Comparison of ENCODE assay signal across 21 cellular contexts in the genomic region with DNA sequence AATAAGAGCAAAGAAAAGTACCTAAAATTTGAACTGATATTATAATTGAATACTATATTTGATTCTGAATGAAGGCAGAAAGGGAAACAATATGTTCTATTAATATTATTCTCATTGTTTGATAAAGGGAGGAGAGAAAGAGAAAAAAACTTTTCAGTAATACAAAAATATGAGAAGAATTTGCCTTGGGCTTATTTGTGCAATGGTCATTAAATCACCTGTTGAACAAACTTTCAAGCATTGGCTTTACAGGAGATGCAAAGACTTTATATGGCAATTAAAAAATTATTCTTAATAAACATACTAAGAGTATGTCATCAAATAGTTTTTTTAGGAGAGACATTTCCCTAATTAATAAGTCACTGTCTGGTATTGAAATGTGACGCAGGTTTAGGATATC.
A peak's percentile ranks its signal among the peaks of the same experiment; 100 is the strongest.
DNase-seq lines count a peak whose midpoint lies in the region; ATAC-seq lines count a peak whose summit lies in the region.
"Had no signal": no experiment of that assay in that cellular context is flagged by ENCODE, and none has a peak within 500 bp of the region (broad histone marks: within the 10 kb centered on the region; RNA-seq: fewer than 3 reads in every experiment).

No MANE protein-coding gene starts in this region.

- ATAC-seq in activated T-cell treated with anti-CD3 and anti-CD28 coated beads, Interleukin-2, amount 50 U/mL, for 72 hours (replicated peaks in 1 of 2), result no peak
- ATAC-seq in memory B cell (ENCODE audit: low read depth) (no peak), HG02973 (IDR thresholded peaks at IDR 0.05; ENCODE audit: unreplicated experiment) (no peak)
- ATAC-seq in stimulated activated memory B cell treated with anti-CD40 and anti-IgM and Interleukin-4, amounts not matched to agents 10 μg/mL and 1 μg/mL and 100 μg/mL, for 72 hours, result no peak
- ATAC-seq: A549, GM12878 had no signal

- peaks cover 8% of the 10 kb centered on the region for H3K4me1 Mint-ChIP-seq in activated T-cell treated with anti-CD3 and anti-CD28 coated beads, Interleukin-2, amount 50 U/mL, for 72 hours (ENCODE audit: low read depth)
- peaks cover 11% of the 10 kb centered on the region for H3K4me1 Mint-ChIP-seq in activated T-cell treated with anti-CD3 and anti-CD28 coated beads, Interleukin-2, amount 50 U/mL, for 24 hours (ENCODE audit: low read depth)
- peaks cover 5% of the 10 kb centered on the region for H3K4me1 Mint-ChIP-seq in memory B cell
- peaks cover 22% of the 10 kb centered on the region for H3K4me1 Mint-ChIP-seq in stimulated activated memory B cell treated with anti-CD40 and anti-IgM and Interleukin-4, amounts not matched to agents 10 μg/mL and 1 μg/mL and 100 μg/mL, for 72 hours
- H3K4me1 Mint-ChIP-seq: CD14-positive monocyte had no signal

- no peak overlapping the region for H3K4me3 Mint-ChIP-seq in activated T-cell treated with anti-CD3 and anti-CD28 coated beads, Interleukin-2, amount 50 U/mL, for 72 hours
- no peak overlapping the region for H3K4me3 Mint-ChIP-seq in activated T-cell treated with anti-CD3 and anti-CD28 coated beads, Interleukin-2, amount 50 U/mL, for 24 hours
- H3K4me3 Mint-ChIP-seq in memory B cell, result no peak overlapping the region
- H3K4me3 Mint-ChIP-seq in stimulated activated memory B cell treated with anti-CD40 and anti-IgM and Interleukin-4, amounts not matched to agents 10 μg/mL and 1 μg/mL and 100 μg/mL, for 72 hours, result no peak overlapping the region
- H3K4me3 Mint-ChIP-seq: CD14-positive monocyte; CD4-positive, alpha-beta T cell; CD8-positive, alpha-beta memory T cell had no signal

- H3K27me3 Mint-ChIP-seq in activated T-cell treated with anti-CD3 and anti-CD28 coated beads, Interleukin-2, amount 50 U/mL, for 72 hours (ENCODE audit: low read depth), result no peaks in the 10 kb centered on the region
- no peaks in the 10 kb centered on the region for H3K27me3 Mint-ChIP-seq in activated T-cell treated with anti-CD3 and anti-CD28 coated beads, Interleukin-2, amount 50 U/mL, for 24 hours
- no peaks in the 10 kb centered on the region for H3K27me3 Mint-ChIP-seq in memory B cell
- no peaks in the 10 kb centered on the region for H3K27me3 Mint-ChIP-seq in stimulated activated memory B cell treated with anti-CD40 and anti-IgM and Interleukin-4, amounts not matched to agents 10 μg/mL and 1 μg/mL and 100 μg/mL, for 72 hours
- H3K27me3 Mint-ChIP-seq: CD4-positive, alpha-beta T cell; CD8-positive, alpha-beta memory T cell had no signal

- DNase-seq in activated T-cell treated with anti-CD3 and anti-CD28 coated beads, Interleukin-2, amount 50 U/mL, for 72 hours, result no peak
- DNase-seq in activated T-cell treated with anti-CD3 and anti-CD28 coated beads, Interleukin-2, amount 50 U/mL, for 24 hours, result no peak
- no peak for DNase-seq in memory B cell (ENCODE audit: low spot score in 2 of 2)
- no peak for DNase-seq in NCI-H2227 (lab: John Stamatoyannopoulos, UW; ENCODE audit: unreplicated experiment)
- DNase-seq: ACHN; AML-193; BE2C; CD4-positive, alpha-beta T cell; CD8-positive, alpha-beta memory T cell; DMS 273 treated with DMSO at 0.1 percent for 48 hours; DMS79; EL; GDM1; GM23248; H7; HCEC 1CT had no signal

- H3K36me3 Mint-ChIP-seq in activated T-cell treated with anti-CD3 and anti-CD28 coated beads, Interleukin-2, amount 50 U/mL, for 72 hours (ENCODE audit: insufficient read depth in 2 of 2), result peaks cover 4 to 7% of the 10 kb centered on the region in 2 donors
- H3K36me3 Mint-ChIP-seq in activated T-cell treated with anti-CD3 and anti-CD28 coated beads, Interleukin-2, amount 50 U/mL, for 24 hours (ENCODE audit: low read depth), result peaks cover 64% of the 10 kb centered on the region
- peaks cover 29% of the 10 kb centered on the region for H3K36me3 Mint-ChIP-seq in memory B cell
- peaks cover 43% of the 10 kb centered on the region for H3K36me3 Mint-ChIP-seq in stimulated activated memory B cell treated with anti-CD40 and anti-IgM and Interleukin-4, amounts not matched to agents 10 μg/mL and 1 μg/mL and 100 μg/mL, for 72 hours

- peak overlapping the region; percentile 66 for H3K27ac Mint-ChIP-seq in activated T-cell treated with anti-CD3 and anti-CD28 coated beads, Interleukin-2, amount 50 U/mL, for 72 hours
- H3K27ac Mint-ChIP-seq in activated T-cell treated with anti-CD3 and anti-CD28 coated beads, Interleukin-2, amount 50 U/mL, for 24 hours, result no peak overlapping the region
- peak overlapping the region; percentile 78 for H3K27ac Mint-ChIP-seq in memory B cell
- H3K27ac Mint-ChIP-seq in stimulated activated memory B cell treated with anti-CD40 and anti-IgM and Interleukin-4, amounts not matched to agents 10 μg/mL and 1 μg/mL and 100 μg/mL, for 72 hours, result peak overlapping the region; percentile 79
- H3K27ac Mint-ChIP-seq: CD14-positive monocyte; CD4-positive, alpha-beta T cell had no signal

- H3K9me3 Mint-ChIP-seq in activated T-cell treated with anti-CD3 and anti-CD28 coated beads, Interleukin-2, amount 50 U/mL, for 72 hours, result no peaks in the 10 kb centered on the region
- H3K9me3 Mint-ChIP-seq in activated T-cell treated with anti-CD3 and anti-CD28 coated beads, Interleukin-2, amount 50 U/mL, for 24 hours, result no peaks in the 10 kb centered on the region
- no peaks in the 10 kb centered on the region for H3K9me3 Mint-ChIP-seq in memory B cell
- H3K9me3 Mint-ChIP-seq in stimulated activated memory B cell treated with anti-CD40 and anti-IgM and Interleukin-4, amounts not matched to agents 10 μg/mL and 1 μg/mL and 100 μg/mL, for 72 hours, result peaks cover 5% of the 10 kb centered on the region
- H3K9me3 Mint-ChIP-seq: CD14-positive monocyte; CD4-positive, alpha-beta T cell; CD8-positive, alpha-beta memory T cell had no signal
